In genomic region chr16:77618011-77618410, GRCh38 we compare ENCODE assay signal across 13 cellular contexts.
"Had no signal": no experiment of that assay in that cellular context is flagged by ENCODE, and none has a peak within 500 bp of the region (broad histone marks: within the 10 kb centered on the region; RNA-seq: fewer than 3 reads in every experiment).

No MANE protein-coding gene starts in this region.

- FAIRE-seq: bronchial epithelial cell, colon, TTC549 had no signal

- H3K27ac ChIP-seq: epithelial cell of prostate had no signal

- ATAC-seq: left lobe of liver had no signal

- DNase-seq: activated CD4-positive, alpha-beta T cell treated with anti-CD3 and anti-CD28 coated beads, Interleukin-2, amount 50 U/mL, for 1 hour; activated CD4-positive, CD25-positive, alpha-beta regulatory T cell; amniotic stem cell; effector CD8-positive, alpha-beta T cell; nephron progenitor cell; stimulated activated CD4-positive, alpha-beta T cell treated with anti-CD3 and anti-CD28 coated beads, Interleukin-2, amount 100 ng/mL, for 48 hours; stimulated activated naive CD4-positive, alpha-beta T cell treated with Interleukin-2 at 50 U/mL for 16 hours; T-helper 2 cell had no signal
